8 cellular contexts compared by ENCODE assay signal in genomic region chr15:83446904-83447708, GRCh38. TPM values are rescaled to one million over a fixed set of nuclear protein-coding genes. Genes with fewer than 3 reads are reported as not detected.
A peak's percentile ranks its signal among the peaks of the same experiment; 100 is the strongest.
DNase-seq lines count a peak whose midpoint lies in the region; ATAC-seq and TF ChIP-seq lines count a peak whose summit lies in the region.

A gene with protein sequence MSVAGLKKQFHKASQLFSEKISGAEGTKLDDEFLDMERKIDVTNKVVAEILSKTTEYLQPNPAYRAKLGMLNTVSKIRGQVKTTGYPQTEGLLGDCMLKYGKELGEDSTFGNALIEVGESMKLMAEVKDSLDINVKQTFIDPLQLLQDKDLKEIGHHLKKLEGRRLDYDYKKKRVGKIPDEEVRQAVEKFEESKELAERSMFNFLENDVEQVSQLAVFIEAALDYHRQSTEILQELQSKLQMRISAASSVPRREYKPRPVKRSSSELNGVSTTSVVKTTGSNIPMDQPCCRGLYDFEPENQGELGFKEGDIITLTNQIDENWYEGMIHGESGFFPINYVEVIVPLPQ (plus strand): TSS chr15:83447341. CDS start chr15:83447534, 193 bp downstream.

- no peaks in the 10 kb centered on the region for H3K4me1 ChIP-seq in duodenal mucosa (ENCODE audit: control insufficient read depth in 1 of 2, insufficient read depth in 2 of 2, low read length in 2 of 2)

- no peak within 1 kb of the TSS for H3K27ac Mint-ChIP-seq in activated CD4-positive, alpha-beta T cell treated with anti-CD3 and anti-CD28 coated beads, Interleukin-2, amount 10 ng/mL, durations not matched to agents 24 days and 14 days

- H3K36me3 Mint-ChIP-seq in activated CD4-positive, alpha-beta T cell treated with anti-CD3 and anti-CD28 coated beads, Interleukin-2, amount 10 ng/mL, durations not matched to agents 24 days and 14 days (ENCODE audit: low read depth), result no peaks in the 10 kb centered on the region

- no peak within 1 kb of the TSS for H3K27ac ChIP-seq in duodenal mucosa (ENCODE audit: low read depth, low read length)

- no peaks in the 10 kb centered on the region for H3K9me3 ChIP-seq in duodenal mucosa (ENCODE audit: control insufficient read depth in 1 of 2, low read length in 2 of 2)

- no peak within 1 kb of the TSS for H3K9ac ChIP-seq in duodenal mucosa (ENCODE audit: low read depth in 1 of 2, low read length in 2 of 2)

- H3K27me3 ChIP-seq in duodenal mucosa (ENCODE audit: control insufficient read depth in 1 of 2, insufficient read depth in 2 of 2, low read length in 2 of 2), result peaks cover 18 to 19% of the 10 kb centered on the region in 2 donors

- ATAC-seq in GM19452 (IDR thresholded peaks at IDR 0.05; ENCODE audit: unreplicated experiment), result no peak

- no peaks in the 10 kb centered on the region for H3K36me3 ChIP-seq in duodenal mucosa (ENCODE audit: control insufficient read depth in 1 of 2, insufficient read depth in 2 of 2, low read length in 2 of 2)

- H3K9me3 Mint-ChIP-seq in activated CD4-positive, alpha-beta T cell treated with anti-CD3 and anti-CD28 coated beads, Interleukin-2, amount 10 ng/mL, durations not matched to agents 24 days and 14 days, result no peaks in the 10 kb centered on the region

- peak within 1 kb of the TSS; percentile 8 to 45 for H3K4me3 ChIP-seq in duodenal mucosa (ENCODE audit: low read depth in 1 of 2, low read length in 2 of 2)

- intact Hi-C loops in activated CD4-positive, alpha-beta T cell treated with anti-CD3 and anti-CD28 coated beads, Interleukin-2, amount 10 ng/mL, durations not matched to agents 24 days and 14 days (cut with micrococcal nuclease), result no loop called here

- peaks cover 43% of the 10 kb centered on the region for H3K27me3 Mint-ChIP-seq in activated CD4-positive, alpha-beta T cell treated with anti-CD3 and anti-CD28 coated beads, Interleukin-2, amount 10 ng/mL, durations not matched to agents 24 days and 14 days

- TF ChIP-seq CTCF in LNCAP (IDR thresholded peaks at IDR 0.05), result peak; percentile 72

- DNase-seq in ELR (ENCODE audit: low read depth) (peak; percentile 73), left kidney (ENCODE audit: low read depth, low spot score) (peak; percentile 97), NCI-H345 treated with DMSO at 0.1 percent for 48 hours (lab: John Stamatoyannopoulos, UW; ENCODE audit: unreplicated experiment) (no peak)
- peak; percentile 89 for DNase-seq in activated CD4-positive, alpha-beta T cell treated with anti-CD3 and anti-CD28 coated beads, Interleukin-2, amount 10 ng/mL, durations not matched to agents 24 days and 14 days
- DNase-seq in stimulated activated CD4-positive, alpha-beta T cell treated with anti-CD3 and anti-CD28 coated beads, Interleukin-15, amount 100 ng/mL, for 24 hours, result peak; percentile 81

- peaks cover 7% of the 10 kb centered on the region for H3K4me1 Mint-ChIP-seq in activated CD4-positive, alpha-beta T cell treated with anti-CD3 and anti-CD28 coated beads, Interleukin-2, amount 10 ng/mL, durations not matched to agents 24 days and 14 days

- H3K4me3 Mint-ChIP-seq in activated CD4-positive, alpha-beta T cell treated with anti-CD3 and anti-CD28 coated beads, Interleukin-2, amount 10 ng/mL, durations not matched to agents 24 days and 14 days, result peak within 1 kb of the TSS; percentile 81

RNA-seq across cellular contexts. Expression of the gene that starts here (rescaled TPM):
- total RNA-seq in activated CD4-positive, alpha-beta T cell treated with anti-CD3 and anti-CD28 coated beads, Interleukin-2, amount 10 ng/mL, durations not matched to agents 24 days and 14 days, result not detected in 2 replicates

Comparison
In these comparisons a context has a peak if more than half of its experiments do, and no peak if none do; other contexts are left out.
1. Peak in DNase-seq in activated CD4-positive, alpha-beta T cell treated with anti-CD3 and anti-CD28 coated beads, Interleukin-2, amount 10 ng/mL, durations not matched to agents 24 days and 14 days; RNA of the gene not detected or under 1 TPM.